Comparison of ENCODE assay signal across 1 cellular context in genomic region chr17:28854457-28855382, GRCh38.
A peak's percentile ranks its signal among the peaks of the same experiment; 100 is the strongest.
TF ChIP-seq lines count a peak whose summit lies in the region.

TSS of gene ERAL1 (plus strand) at chr17:28855016. CDS start at chr17:28855035, 19 bp downstream.

TF ChIP-seq in HepG2, 621 proteins besides CTCF, POLR2A, EP300 and RAD21 (continued from another document and continues in another):
- no peak for TF ChIP-seq USF2 (IDR thresholded peaks at IDR 0.05; ENCODE audit: low read depth, low read length)
- no peak for TF ChIP-seq USF2 (CRISPR knock-in tag; IDR thresholded peaks at IDR 0.05; ENCODE audit: borderline replicate concordance)
- peak; percentile 29; the same call in 1 of the 2 replicates for TF ChIP-seq RXRA (CRISPR knock-in tag; IDR thresholded peaks at IDR 0.05)
- no peak for TF ChIP-seq ZNF432 (CRISPR knock-in tag; IDR thresholded peaks at IDR 0.05; ENCODE audit: borderline replicate concordance)
- TF ChIP-seq EED (CRISPR knock-in tag; IDR thresholded peaks at IDR 0.05) = no peak
- TF ChIP-seq YEATS4 (CRISPR knock-in tag; IDR thresholded peaks at IDR 0.05; ENCODE audit: borderline replicate concordance) = peak; percentile 82; the same call in 1 of the 2 replicates
- 0 out of 2 replicates have a peak, but pooled peaks have one; percentile 69 for TF ChIP-seq FOXO4 (CRISPR knock-in tag; conservative IDR thresholded peaks at IDR 0.05)
- TF ChIP-seq FOXJ3 (CRISPR knock-in tag; IDR thresholded peaks at IDR 0.05; ENCODE audit: borderline replicate concordance) = no peak
- no peak for TF ChIP-seq CHD4 (IDR thresholded peaks at IDR 0.05; ENCODE audit: borderline replicate concordance, low read length)
- peak; percentile 47; the same call in 1 of the 2 replicates for TF ChIP-seq CREB3 (CRISPR knock-in tag; IDR thresholded peaks at IDR 0.05)
- TF ChIP-seq ZNF761 (CRISPR knock-in tag; conservative IDR thresholded peaks at IDR 0.05) = peak; percentile 74; the same call in 1 of the 2 replicates
- TF ChIP-seq MEIS2 (CRISPR knock-in tag; IDR thresholded peaks at IDR 0.05) = peak; percentile 51; the same call in 1 of the 2 replicates
- peak; percentile 22; the same call in 1 of the 2 replicates for TF ChIP-seq SPEN (CRISPR knock-in tag; IDR thresholded peaks at IDR 0.05; ENCODE audit: low read depth)
- peak; percentile 93 for TF ChIP-seq ZFY (CRISPR knock-in tag; IDR thresholded peaks at IDR 0.05)
- no peak for TF ChIP-seq ZNF235 (CRISPR knock-in tag; IDR thresholded peaks at IDR 0.05; ENCODE audit: borderline replicate concordance)
- TF ChIP-seq ZBTB44 (CRISPR knock-in tag; IDR thresholded peaks at IDR 0.05) = no peak
- TF ChIP-seq ZNF550 (CRISPR knock-in tag; IDR thresholded peaks at IDR 0.05; ENCODE audit: borderline replicate concordance) = no peak
- no peak for TF ChIP-seq ZKSCAN5 (CRISPR knock-in tag; IDR thresholded peaks at IDR 0.05)
- no peak for TF ChIP-seq CC2D1A (CRISPR knock-in tag; IDR thresholded peaks at IDR 0.05)
- no peak for TF ChIP-seq U2AF2 (IDR thresholded peaks at IDR 0.05; ENCODE audit: low read depth, low read length)
- no peak for TF ChIP-seq RFXANK (CRISPR knock-in tag; IDR thresholded peaks at IDR 0.05)
- peak; percentile 53 for TF ChIP-seq TFDP2 (CRISPR knock-in tag; IDR thresholded peaks at IDR 0.05)
- TF ChIP-seq ZNF589 (CRISPR knock-in tag; conservative IDR thresholded peaks at IDR 0.05) = no peak
- peak; percentile 94 for TF ChIP-seq ZNF143 (CRISPR knock-in tag; IDR thresholded peaks at IDR 0.05)
- peak; percentile 85; the same call in 1 of the 2 replicates for TF ChIP-seq YEATS2 (CRISPR knock-in tag; IDR thresholded peaks at IDR 0.05; ENCODE audit: borderline replicate concordance)
- peak; percentile 47; the same call in 1 of the 2 replicates for TF ChIP-seq SIX1 (CRISPR knock-in tag; IDR thresholded peaks at IDR 0.05; ENCODE audit: borderline replicate concordance)
- TF ChIP-seq NR2F6 (IDR thresholded peaks at IDR 0.05) = no peak
- TF ChIP-seq NR2F6 (CRISPR knock-in tag; IDR thresholded peaks at IDR 0.05) = peak; percentile 17; the same call in 1 of the 2 replicates
- TF ChIP-seq ZNF639 (CRISPR knock-in tag; conservative IDR thresholded peaks at IDR 0.05) = 0 out of 2 replicates have a peak, but pooled peaks have one; percentile 49
- TF ChIP-seq ZNF558 (CRISPR knock-in tag; IDR thresholded peaks at IDR 0.05; ENCODE audit: borderline replicate concordance) = no peak; the same call in 1 of the 2 replicates
- no peak for TF ChIP-seq ARID3A (IDR thresholded peaks at IDR 0.05; ENCODE audit: low read depth, low read length)
- TF ChIP-seq FOXK2 (IDR thresholded peaks at IDR 0.05) = no peak
- peak; percentile 57 for TF ChIP-seq MXD1 (CRISPR knock-in tag; IDR thresholded peaks at IDR 0.05)
- peak; percentile 97 for TF ChIP-seq THAP9 (CRISPR knock-in tag; IDR thresholded peaks at IDR 0.05; ENCODE audit: borderline replicate concordance)
- no peak for TF ChIP-seq PHF5A (CRISPR knock-in tag; IDR thresholded peaks at IDR 0.05; ENCODE audit: low read depth, unreplicated experiment)
- TF ChIP-seq ZNF737 (CRISPR knock-in tag; IDR thresholded peaks at IDR 0.05; ENCODE audit: borderline replicate concordance) = no peak
- peak; percentile 49 for TF ChIP-seq ZNF883 (CRISPR knock-in tag; IDR thresholded peaks at IDR 0.05; ENCODE audit: not compliant biosample characterization)
- 0 out of 3 replicates have a peak, but pooled peaks have one; percentile 60 for TF ChIP-seq MXI1 (IDR thresholded peaks at IDR 0.05; ENCODE audit: borderline replicate concordance, low read depth, low read length)
- peak; percentile 58 for TF ChIP-seq ARNT2 (CRISPR knock-in tag; IDR thresholded peaks at IDR 0.05; ENCODE audit: low read depth)
- no peak for TF ChIP-seq ZNF253 (CRISPR knock-in tag; IDR thresholded peaks at IDR 0.05; ENCODE audit: borderline replicate concordance)
- no peak for TF ChIP-seq TCF7 (IDR thresholded peaks at IDR 0.05; ENCODE audit: low read depth)
- TF ChIP-seq SIX4 (CRISPR knock-in tag; IDR thresholded peaks at IDR 0.05) = no peak
- TF ChIP-seq MAFK (conservative IDR thresholded peaks at IDR 0.05 in 1 of 2, IDR thresholded peaks at IDR 0.05 in 1 of 2; ENCODE audit: low read length in 2 of 2) = no peak
- TF ChIP-seq BCL3 (CRISPR knock-in tag; IDR thresholded peaks at IDR 0.05) = no peak
- TF ChIP-seq RBFOX2 (IDR thresholded peaks at IDR 0.05; ENCODE audit: low read depth, low read length) = peak; percentile 74
- no peak for TF ChIP-seq GATA4 (IDR thresholded peaks at IDR 0.05; ENCODE audit: borderline replicate concordance, low read depth)
- 0 out of 2 replicates have a peak, but pooled peaks have one; percentile 40 for TF ChIP-seq NCOA2 (CRISPR knock-in tag; IDR thresholded peaks at IDR 0.05)
- TF ChIP-seq ZNF383 (CRISPR knock-in tag; IDR thresholded peaks at IDR 0.05; ENCODE audit: borderline replicate concordance) = no peak
- TF ChIP-seq ZNF484 (CRISPR knock-in tag; IDR thresholded peaks at IDR 0.05; ENCODE audit: borderline replicate concordance, low read depth) = no peak
- TF ChIP-seq ZSCAN30 (CRISPR knock-in tag; IDR thresholded peaks at IDR 0.05) = no peak
- peak; percentile 68; the same call in 1 of the 2 replicates for TF ChIP-seq ZNF501 (CRISPR knock-in tag; IDR thresholded peaks at IDR 0.05)
- TF ChIP-seq STAG1 (CRISPR knock-in tag; IDR thresholded peaks at IDR 0.05) = peak; percentile 26; the same call in 1 of the 2 replicates
- no peak for TF ChIP-seq ZNF629 (CRISPR knock-in tag; conservative IDR thresholded peaks at IDR 0.05)
- TF ChIP-seq ZNF264 (CRISPR knock-in tag; IDR thresholded peaks at IDR 0.05) = peak; percentile 36; the same call in 1 of the 2 replicates
- peak; percentile 76; the same call in 1 of the 2 replicates for TF ChIP-seq ZNF333 (CRISPR knock-in tag; IDR thresholded peaks at IDR 0.05; ENCODE audit: borderline replicate concordance)
- no peak for TF ChIP-seq NCOA1 (CRISPR knock-in tag; IDR thresholded peaks at IDR 0.05)
- no peak; the same call in 1 of the 2 replicates for TF ChIP-seq KLF13 (CRISPR knock-in tag; IDR thresholded peaks at IDR 0.05)
- TF ChIP-seq ASH2L (IDR thresholded peaks at IDR 0.05; ENCODE audit: insufficient read length, low read depth, low read length) = peak; percentile 93
